10 cellular contexts compared by ENCODE assay signal in genomic region chr9:12723409-12724028, GRCh38. TPM values are rescaled to one million over a fixed set of nuclear protein-coding genes. Genes with fewer than 3 reads are reported as not detected.
A peak's percentile ranks its signal among the peaks of the same experiment; 100 is the strongest.
DNase-seq lines count a peak whose midpoint lies in the region; ATAC-seq and TF ChIP-seq lines count a peak whose summit lies in the region.
"Had no signal": no experiment of that assay in that cellular context is flagged by ENCODE, and none has a peak within 500 bp of the region (broad histone marks: within the 10 kb centered on the region; RNA-seq: fewer than 3 reads in every experiment).

No MANE protein-coding gene starts in this region.

- no peaks in the 10 kb centered on the region for H3K9me2 ChIP-seq in OCI-LY7 (ENCODE audit: insufficient read depth, low read length)

- no peak for TF ChIP-seq POLR2A in stomach (IDR thresholded peaks at IDR 0.05)

- POLR2A ChIA-PET in OCI-LY7 (lab: Charles Lee) = interaction anchor here (0.6 kb wide), 1 partner anchor 90 kb away, joined by 4 read pairs; no protein-coding TSS in a partner anchor

- no peaks in the 10 kb centered on the region for H3K9me3 ChIP-seq in OCI-LY7 (ENCODE audit: low read length)
- no peaks in the 10 kb centered on the region for H3K9me3 ChIP-seq in stomach
- H3K9me3 ChIP-seq: BLaER1 treated with 17β-estradiol and CSF1 and Interleukin-3, amounts not matched to agents 10 nM and 100 nM had no signal

- no peak overlapping the region for H2AFZ ChIP-seq in OCI-LY7 (ENCODE audit: low read length)

- no peak overlapping the region for H3K27ac ChIP-seq in OCI-LY7 (ENCODE audit: low read depth, low read length, poor library complexity, severe bottlenecking)
- no peak overlapping the region for H3K27ac ChIP-seq in stomach
- H3K27ac ChIP-seq: BLaER1 treated with 17β-estradiol and CSF1 and Interleukin-3, amounts not matched to agents 10 nM and 100 nM had no signal

- intact Hi-C loops in OCI-LY7 (cut with micrococcal nuclease; ENCODE audit: unreplicated experiment) (loop anchor here (5.0 kb wide), 1 partner anchor 364 kb away; no protein-coding TSS in a partner anchor), stomach (cut with DNase I; ENCODE audit: low total_unique reads) (loop anchor here (10.0 kb wide), 1 partner anchor 361 kb away; no protein-coding TSS in a partner anchor)

- CTCF ChIA-PET in OCI-LY7 (lab: Charles Lee; ENCODE audit: unreplicated experiment) = no interaction called here

- peak; percentile 49 for DNase-seq in NCI-H1105 treated with DMSO at 0.1 percent for 48 hours (lab: John Stamatoyannopoulos, UW)
- DNase-seq in NCI-H1105 (lab: John Stamatoyannopoulos, UW) = no peak
- no peak for DNase-seq in OCI-LY7 (ENCODE audit: low spot score)
- peak; percentile 70 for DNase-seq in fibroblast of peridontal ligament (ENCODE audit: extremely low read depth)
- no peak for DNase-seq in stomach
- no peak for DNase-seq in stimulated activated naive CD4-positive, alpha-beta T cell (lab: John Stamatoyannopoulos, UW)

- ATAC-seq in GM19395 (IDR thresholded peaks at IDR 0.05; ENCODE audit: unreplicated experiment) (no peak), HG02642 (IDR thresholded peaks at IDR 0.05; ENCODE audit: poor library complexity, unreplicated experiment) (no peak)
- ATAC-seq: activated naive CD4-positive, alpha-beta T cell treated with anti-CD3 and anti-CD28 coated beads, Interleukin-2, amount 50 U/mL, for 72 hours had no signal

- no peaks in the 10 kb centered on the region for H3K79me2 ChIP-seq in OCI-LY7 (ENCODE audit: insufficient read depth, low read depth, low read length)

- TF ChIP-seq CTCF in OCI-LY7 (conservative IDR thresholded peaks at IDR 0.05; ENCODE audit: low read length) = peak; percentile 63
- peak in 4 of 7 experiments; percentile 29 to 56 (median 38) for TF ChIP-seq CTCF in stomach (IDR thresholded peaks at IDR 0.05)

- no peaks in the 10 kb centered on the region for H3K27me3 ChIP-seq in stomach
- H3K27me3 ChIP-seq: BLaER1 treated with 17β-estradiol and CSF1 and Interleukin-3, amounts not matched to agents 10 nM and 100 nM had no signal

- TF ChIP-seq EP300 in stomach (IDR thresholded peaks at IDR 0.05) = no peak

- no peaks in the 10 kb centered on the region for H3K4me1 ChIP-seq in OCI-LY7 (ENCODE audit: insufficient read depth, low read length, poor library complexity, severe bottlenecking)
- H3K4me1 ChIP-seq in stomach = no peaks in the 10 kb centered on the region
- H3K4me1 ChIP-seq: BLaER1 treated with 17β-estradiol and CSF1 and Interleukin-3, amounts not matched to agents 10 nM and 100 nM had no signal

- BruUV-seq in OCI-LY7 (replicated peaks; lab: Mats Ljungman, UMichigan) = no TSS peak

- WGBS in stomach, 5 donors = 35 to 54% (median 39%) methylated on average over 5 of the region's 5 CpGs

- H3K4me3 ChIP-seq in OCI-LY7 (ENCODE audit: low read depth, low read length, poor library complexity, severe bottlenecking) = no peak overlapping the region
- no peak overlapping the region for H3K4me3 ChIP-seq in stomach
- H3K4me3 ChIP-seq: BLaER1 treated with 17β-estradiol and CSF1 and Interleukin-3, amounts not matched to agents 10 nM and 100 nM had no signal

- H3K36me3 ChIP-seq in OCI-LY7 (ENCODE audit: insufficient read depth, low read length) = no peaks in the 10 kb centered on the region
- no peaks in the 10 kb centered on the region for H3K36me3 ChIP-seq in stomach
- H3K36me3 ChIP-seq: BLaER1 treated with 17β-estradiol and CSF1 and Interleukin-3, amounts not matched to agents 10 nM and 100 nM had no signal

- H3K4me2 ChIP-seq in OCI-LY7 (ENCODE audit: low read length) = no peak overlapping the region
- H3K4me2 ChIP-seq: BLaER1 treated with 17β-estradiol and CSF1 and Interleukin-3, amounts not matched to agents 10 nM and 100 nM had no signal

- no peaks in the 10 kb centered on the region for H4K20me1 ChIP-seq in OCI-LY7 (ENCODE audit: insufficient read depth, low read length)
- H4K20me1 ChIP-seq: BLaER1 treated with 17β-estradiol and CSF1 and Interleukin-3, amounts not matched to agents 10 nM and 100 nM had no signal

RNA-seq across cellular contexts. Expression of gene TYRP1, which starts 30.3 kb away (rescaled TPM):
- total RNA-seq in OCI-LY7 (2014; rRNA removed; shearing (Covaris generic)) = not detected in 2 replicates
- total RNA-seq in OCI-LY7 (2022) (not detected in 2 replicates), stomach (1 to 10 TPM in 1 of 5 donors, not detected in 4; 2.9 TPM)
- 1 to 10 TPM in 2 of 3 donors, under 1 TPM in 1; 0.18 to 4.7 (median 1.4) TPM for polyA plus RNA-seq in stomach
- total RNA-seq: activated naive CD4-positive, alpha-beta T cell treated with anti-CD3 and anti-CD28 coated beads, Interleukin-2, amount 50 U/mL, for 72 hours had no signal

RNA-seq across cellular contexts. Expression of gene LURAP1L, which starts 51.3 kb away (rescaled TPM):
- total RNA-seq in OCI-LY7 (2014; rRNA removed; shearing (Covaris generic)) = not detected in 2 replicates
- total RNA-seq in OCI-LY7 (2022) = not detected in 2 replicates
- total RNA-seq in stomach = 10 to 100 TPM; 19.3 to 32.2 (median 28.1) TPM
- polyA plus RNA-seq in stomach = 10 to 100 TPM in 2 of 3 donors, 1 to 10 TPM in 1; 6.7 to 11.9 (median 11.8) TPM
- total RNA-seq: activated naive CD4-positive, alpha-beta T cell treated with anti-CD3 and anti-CD28 coated beads, Interleukin-2, amount 50 U/mL, for 72 hours had no signal

Comparison
In these comparisons a context has a peak if more than half of its experiments do, and no peak if none do; other contexts are left out.
1. DNase-seq: peak in NCI-H1105 treated with DMSO at 0.1 percent for 48 hours (single experiment) and fibroblast of peridontal ligament (single experiment); none in NCI-H1105 (single experiment), OCI-LY7 (single experiment), stomach (single experiment) and stimulated activated naive CD4-positive, alpha-beta T cell (0 of 6).
2. RNA of gene LURAP1L, which starts 51.3 kb away (total RNA-seq): 19.3 to 32.2 TPM in stomach; not detected in OCI-LY7; every median in the first group is over 10 times any median in the second.